ENCODE assay signal across 1 cellular context in genomic region chr10:100743626-100744135, GRCh38.
TF ChIP-seq lines count a peak whose summit lies in the region.

No MANE protein-coding gene starts in this region.

TF ChIP-seq in K562, 482 proteins besides CTCF, POLR2A, EP300 and RAD21 (continued from another document):
- TF ChIP-seq DEAF1 (CRISPR knock-in tag; IDR thresholded peaks at IDR 0.05): 0 out of 2 replicates have a peak, but pooled peaks have one; percentile 35
